Comparison of ENCODE assay signal across 8 cellular contexts in the genomic region with DNA sequence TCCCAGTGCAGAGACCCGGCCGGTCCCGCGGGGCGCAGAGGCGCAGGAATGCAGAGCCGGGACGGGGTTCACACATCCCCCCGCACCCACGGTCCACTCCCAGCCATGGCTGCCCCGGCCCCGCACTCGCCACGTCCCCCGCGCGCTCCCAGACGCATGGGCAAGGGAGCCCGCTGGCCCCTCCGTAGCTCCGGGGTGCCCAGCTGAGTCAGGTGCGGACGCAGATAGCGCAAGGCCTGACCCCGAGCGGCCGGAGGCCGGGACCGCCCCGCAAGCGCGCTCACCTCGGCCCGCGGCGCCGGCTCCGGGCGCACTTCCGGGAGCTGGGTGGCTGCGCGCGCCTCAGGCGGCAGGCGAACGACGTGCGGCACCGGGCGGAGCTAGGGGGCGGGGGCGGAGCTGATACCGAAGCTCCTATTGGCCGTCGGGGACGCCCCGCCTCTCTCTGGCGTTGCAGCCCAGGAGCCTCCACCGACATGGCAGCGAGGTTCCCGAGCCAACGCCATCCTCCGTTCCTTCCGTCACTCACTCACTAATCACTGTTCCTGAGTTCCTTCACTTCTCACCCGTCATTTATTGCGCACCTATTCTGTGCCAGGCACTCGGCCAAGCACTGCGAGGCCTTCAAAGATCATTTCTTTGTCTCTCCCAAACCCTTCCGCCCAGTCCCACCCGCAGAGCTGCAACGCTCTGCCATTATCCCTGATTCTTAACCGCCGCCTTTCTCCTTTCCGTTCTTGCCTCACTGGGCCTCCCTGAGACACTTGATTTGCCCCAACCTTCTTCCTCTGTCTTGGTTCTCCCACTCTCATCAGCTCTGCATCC. TPM values are rescaled to one million over a fixed set of nuclear protein-coding genes. Genes with fewer than 3 reads are reported as not detected.
DNase-seq lines count a peak whose midpoint lies in the region; ATAC-seq and TF ChIP-seq lines count a peak whose summit lies in the region.

A gene with protein sequence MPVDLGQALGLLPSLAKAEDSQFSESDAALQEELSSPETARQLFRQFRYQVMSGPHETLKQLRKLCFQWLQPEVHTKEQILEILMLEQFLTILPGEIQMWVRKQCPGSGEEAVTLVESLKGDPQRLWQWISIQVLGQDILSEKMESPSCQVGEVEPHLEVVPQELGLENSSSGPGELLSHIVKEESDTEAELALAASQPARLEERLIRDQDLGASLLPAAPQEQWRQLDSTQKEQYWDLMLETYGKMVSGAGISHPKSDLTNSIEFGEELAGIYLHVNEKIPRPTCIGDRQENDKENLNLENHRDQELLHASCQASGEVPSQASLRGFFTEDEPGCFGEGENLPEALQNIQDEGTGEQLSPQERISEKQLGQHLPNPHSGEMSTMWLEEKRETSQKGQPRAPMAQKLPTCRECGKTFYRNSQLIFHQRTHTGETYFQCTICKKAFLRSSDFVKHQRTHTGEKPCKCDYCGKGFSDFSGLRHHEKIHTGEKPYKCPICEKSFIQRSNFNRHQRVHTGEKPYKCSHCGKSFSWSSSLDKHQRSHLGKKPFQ (minus strand): TSS at position 329 of the 825 bp plus-strand sequence. CDS start 4,646 bp downstream, outside the sequence.

- peak; percentile 98 for DNase-seq in Daoy (ENCODE audit: low read depth)
- DNase-seq in GM23248 = peak; percentile 99
- peak; percentile 98 for DNase-seq in Karpas-422
- peak; percentile 88 for DNase-seq in RPMI7951 (ENCODE audit: low read depth)
- peak; percentile 86 for DNase-seq in fibroblast of peridontal ligament (ENCODE audit: extremely low read depth)
- peak; percentile 97 for DNase-seq in stimulated activated naive CD8-positive, alpha-beta T cell treated with anti-CD3 and anti-CD28 coated beads, Interleukin-15, Interleukin-2, amounts not matched to agents 100 U/mL and 50 U/mL, for 24 hours

- ATAC-seq in activated T-helper 17 cell treated with anti-CD3 and anti-CD28 coated beads, Interleukin-2, amount 50 U/mL, for 72 hours (replicated peaks) = peak; percentile 98
- ATAC-seq in stimulated activated naive CD8-positive, alpha-beta T cell treated with anti-CD3 and anti-CD28 coated beads, Interleukin-15, Interleukin-2, amounts not matched to agents 100 U/mL and 50 U/mL, for 24 hours = peak; percentile 99

- no peaks in the 10 kb centered on the region for H3K9me3 Mint-ChIP-seq in activated T-helper 17 cell treated with anti-CD3 and anti-CD28 coated beads, Interleukin-2, amount 50 U/mL, for 72 hours
- H3K9me3 Mint-ChIP-seq in nephron = no peaks in the 10 kb centered on the region

- peak within 1 kb of the TSS; percentile 87 for H3K27ac Mint-ChIP-seq in activated T-helper 17 cell treated with anti-CD3 and anti-CD28 coated beads, Interleukin-2, amount 50 U/mL, for 72 hours
- peak within 1 kb of the TSS; percentile 76 to 96 (median 92) for H3K27ac Mint-ChIP-seq in nephron

- 1% methylated on average over 52 to 70 of the region's 74 CpGs for WGBS in GM23248 (ENCODE audit: low coverage in 1 of 2, low lambda C conversion rate in 2 of 2, missing lambda C conversion rate in 2 of 2), 2 experiments

- in situ Hi-C loops in GM23248 (cut with MboI) = no loop called here

- H3K9ac ChIP-seq in GM23248 (peak within 1 kb of the TSS; percentile 97), Karpas-422 (ENCODE audit: low read length) (peak within 1 kb of the TSS; percentile 91)

- peaks cover 18% of the 10 kb centered on the region; the same call in 1 of the 2 replicates for H3K79me2 ChIP-seq in GM23248 (ENCODE audit: insufficient read depth)
- peaks cover 23% of the 10 kb centered on the region for H3K79me2 ChIP-seq in Karpas-422 (ENCODE audit: low read length)

- H3K27ac ChIP-seq in GM23248 (peak within 1 kb of the TSS; percentile 89), Karpas-422 (ENCODE audit: low read length) (peak within 1 kb of the TSS; percentile 55)

- no peaks in the 10 kb centered on the region for H3K27me3 Mint-ChIP-seq in activated T-helper 17 cell treated with anti-CD3 and anti-CD28 coated beads, Interleukin-2, amount 50 U/mL, for 72 hours
- H3K27me3 Mint-ChIP-seq in nephron (ENCODE audit: low read depth) = no peaks in the 10 kb centered on the region

- H3K36me3 ChIP-seq in GM23248 (ENCODE audit: low read depth) (no peaks in the 10 kb centered on the region), Karpas-422 (ENCODE audit: insufficient read depth, low read length) (no peaks in the 10 kb centered on the region)

- H3K9me2 ChIP-seq in GM23248 (ENCODE audit: insufficient read depth) (no peaks in the 10 kb centered on the region), Karpas-422 (replicated peaks; ENCODE audit: insufficient read depth, low read length) (peaks cover 6% of the 10 kb centered on the region; the same call in 1 of the 2 replicates)

- H3K4me1 ChIP-seq in GM23248 (ENCODE audit: insufficient read depth) (peaks cover 6% of the 10 kb centered on the region), Karpas-422 (ENCODE audit: low read length) (peaks cover 14% of the 10 kb centered on the region)

- H3K9me3 ChIP-seq in GM23248 (ENCODE audit: low read depth) (no peaks in the 10 kb centered on the region), Karpas-422 (ENCODE audit: low read length) (no peaks in the 10 kb centered on the region)

- H3K4me3 Mint-ChIP-seq in activated T-helper 17 cell treated with anti-CD3 and anti-CD28 coated beads, Interleukin-2, amount 50 U/mL, for 72 hours = peak within 1 kb of the TSS; percentile 92
- H3K4me3 Mint-ChIP-seq in nephron = peak within 1 kb of the TSS; percentile 89 to 95 (median 94)

- H3K4me3 ChIP-seq in GM23248 (peak within 1 kb of the TSS; percentile 97), Karpas-422 (ENCODE audit: low read length) (peak within 1 kb of the TSS; percentile 94)

- H3K36me3 Mint-ChIP-seq in activated T-helper 17 cell treated with anti-CD3 and anti-CD28 coated beads, Interleukin-2, amount 50 U/mL, for 72 hours (ENCODE audit: low read depth) = peaks cover 7% of the 10 kb centered on the region
- H3K36me3 Mint-ChIP-seq in nephron (ENCODE audit: low read depth) = peaks cover 9% of the 10 kb centered on the region

- peaks cover 4% of the 10 kb centered on the region for H3K4me1 Mint-ChIP-seq in activated T-helper 17 cell treated with anti-CD3 and anti-CD28 coated beads, Interleukin-2, amount 50 U/mL, for 72 hours
- H3K4me1 Mint-ChIP-seq in nephron = peaks cover 4% of the 10 kb centered on the region

- H4K20me1 ChIP-seq in GM23248 (ENCODE audit: insufficient read depth) (no peaks in the 10 kb centered on the region), Karpas-422 (ENCODE audit: insufficient read depth, low read depth, low read length) (no peaks in the 10 kb centered on the region)

- peak within 1 kb of the TSS; percentile 97 for H3K4me2 ChIP-seq in GM23248 (ENCODE audit: unreplicated experiment)
- H3K4me2 ChIP-seq in Karpas-422 (ENCODE audit: low read depth, low read length, poor library complexity, severe bottlenecking) = peak within 1 kb of the TSS; percentile 87

- H3K27me3 ChIP-seq in GM23248 (replicated peaks; ENCODE audit: insufficient read depth) (no peaks in the 10 kb centered on the region), Karpas-422 (ENCODE audit: low read length) (no peaks in the 10 kb centered on the region)

- peak within 1 kb of the TSS; percentile 99 for H2AFZ ChIP-seq in GM23248
- peak within 1 kb of the TSS; percentile 100 for H2AFZ ChIP-seq in Karpas-422 (ENCODE audit: low read length)

- no peaks in the 10 kb centered on the region for H3F3A ChIP-seq in GM23248 (ENCODE audit: insufficient read depth)

- no peak for TF ChIP-seq CTCF in nephron (IDR thresholded peaks at IDR 0.05; ENCODE audit: unreplicated experiment in 3 of 3)

RNA-seq across cellular contexts. Expression of the gene that starts here (rescaled TPM):
- 4.4 and 10.6 TPM in 2 replicates for total RNA-seq in Daoy (2014; rRNA removed; shearing (Covaris generic))
- total RNA-seq in GM23248 (2014; rRNA removed; shearing (Covaris generic)) = 5.7 and 11.3 TPM in 2 replicates
- 7.3 and 7.9 TPM in 2 replicates for polyA plus RNA-seq in GM23248 (2016; fragmentation: Nextera tagmentation; extraction: Ambion mirVana)
- total RNA-seq in Karpas-422 (2014; rRNA removed; shearing (Covaris generic); ENCODE audit: low replicate concordance) = 13.9 and 15.4 TPM in 2 replicates
- total RNA-seq in RPMI7951 (2014; rRNA removed; shearing (Covaris generic)) = 3.9 and 7.7 TPM in 2 replicates
- 1 to 10 TPM; 5.1 to 5.7 TPM for total RNA-seq in activated T-helper 17 cell treated with anti-CD3 and anti-CD28 coated beads, Interleukin-2, amount 50 U/mL, for 72 hours

Comparison
In these comparisons a context has a peak if more than half of its experiments do, and no peak if none do; other contexts are left out.
1. Peak in every context shown above with its lines: DNase-seq, ATAC-seq, H3K4me3 ChIP-seq and H3K27ac ChIP-seq.